7 cellular contexts compared by ENCODE assay signal in genomic region chr2:89830341-89831218, GRCh38.
A peak's percentile ranks its signal among the peaks of the same experiment; 100 is the strongest.
DNase-seq lines count a peak whose midpoint lies in the region; ATAC-seq and TF ChIP-seq lines count a peak whose summit lies in the region.
"Not testable (repeated sequence)": the region's sequence is repeated elsewhere in the genome, so short reads cannot be mapped to it uniquely, and the experiment has no call there.

No MANE protein-coding gene starts in this region.

- not testable (repeated sequence) for H3K27ac Mint-ChIP-seq in naive B cell

- peaks cover 0 to 23% (median 3%) of the 10 kb centered on the region in 3 donors for H3K4me1 Mint-ChIP-seq in naive B cell

- not testable (repeated sequence) for H3K27ac ChIP-seq in foreskin keratinocyte

- H3K4me1 ChIP-seq in foreskin keratinocyte, result not testable (repeated sequence)

- H3K9me3 Mint-ChIP-seq in naive B cell, result peaks cover 0 to 34% (median 7%) of the 10 kb centered on the region in 7 donors

- peak; percentile 42 for ATAC-seq in GM18873 (IDR thresholded peaks at IDR 0.05; ENCODE audit: low FRiP score, unreplicated experiment)
- ATAC-seq in GM21515 (IDR thresholded peaks at IDR 0.05; ENCODE audit: unreplicated experiment), result peak; percentile 43
- ATAC-seq in HG02759 (IDR thresholded peaks at IDR 0.05; ENCODE audit: unreplicated experiment), result peak; percentile 45
- peak; percentile 45 for ATAC-seq in HG03108 (IDR thresholded peaks at IDR 0.05; ENCODE audit: unreplicated experiment)
- peak; percentile 63 for ATAC-seq in foreskin keratinocyte
- peak; percentile 27 to 43 for ATAC-seq in naive B cell (ENCODE audit: low read depth in 2 of 2)

- not testable (repeated sequence) for H3K27me3 ChIP-seq in foreskin keratinocyte

- H3K4me3 Mint-ChIP-seq in naive B cell, result peak overlapping the region in 1 of 8 donors; percentile 2

- not testable (repeated sequence) for H3K27me3 Mint-ChIP-seq in naive B cell

- not testable (repeated sequence) for TF ChIP-seq CTCF in foreskin keratinocyte (conservative IDR thresholded peaks at IDR 0.05)

- peaks cover 2 to 11% of the 10 kb centered on the region in 2 donors for H3K36me3 Mint-ChIP-seq in naive B cell

- peak; percentile 9 for DNase-seq in LHCN-M2 (ENCODE audit: low read depth)
- DNase-seq in foreskin keratinocyte, naive B cell: not testable (repeated sequence)
